Comparison of ENCODE assay signal across 25 cellular contexts in the genomic region with DNA sequence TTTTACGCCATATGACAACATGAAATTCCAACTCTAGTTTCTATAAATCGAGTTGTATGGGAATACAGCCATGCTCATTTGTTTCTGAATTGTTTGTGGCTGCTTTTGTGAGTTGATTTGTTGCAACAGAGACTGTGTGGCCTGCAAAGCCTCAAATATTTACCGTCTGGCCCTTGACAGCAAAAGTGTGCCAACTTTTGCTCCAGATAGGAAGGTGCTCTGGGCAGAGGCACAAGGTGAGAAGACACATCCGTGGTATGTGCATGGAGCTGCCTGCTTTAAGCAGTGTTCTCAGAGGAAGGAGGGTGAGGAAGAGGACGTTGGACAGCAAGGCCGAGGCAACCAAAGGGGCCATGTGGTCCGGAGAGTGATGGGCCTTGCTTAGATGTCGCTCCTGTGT. TPM values are rescaled to one million over a fixed set of nuclear protein-coding genes. Genes with fewer than 3 reads are reported as not detected.
"Had no signal": no experiment of that assay in that cellular context is flagged by ENCODE, and none has a peak within 500 bp of the region (broad histone marks: within the 10 kb centered on the region; RNA-seq: fewer than 3 reads in every experiment).

No MANE protein-coding gene starts in this region.

- H3K4me1 ChIP-seq: breast epithelium had no signal

- H3K4me1 Mint-ChIP-seq: activated CD4-positive, alpha-beta T cell treated with anti-CD3 and anti-CD28 coated beads, Interleukin-2, amount 10 ng/mL, durations not matched to agents 7 days and 5 days; activated CD8-positive, alpha-beta memory T cell treated with anti-CD3 and anti-CD28 coated beads, Interleukin-2, amount 10 ng/mL, durations not matched to agents 7 days and 5 days; activated naive CD4-positive, alpha-beta T cell treated with anti-CD3 and anti-CD28 coated beads, Interleukin-2, amount 50 U/mL, for 24 hours; natural killer cell had no signal

- ATAC-seq: activated CD8-positive, alpha-beta memory T cell treated with anti-CD3 and anti-CD28 coated beads, Interleukin-2, amount 10 ng/mL, durations not matched to agents 7 days and 5 days; activated CD8-positive, alpha-beta T cell treated with anti-CD3 and anti-CD28 coated beads for 36 hours; natural killer cell had no signal

- H3K4me3 ChIP-seq: breast epithelium, coronary artery, esophagus muscularis mucosa, sigmoid colon, smooth muscle cell, upper lobe of left lung had no signal

- H3K27ac Mint-ChIP-seq: activated CD4-positive, alpha-beta T cell treated with anti-CD3 and anti-CD28 coated beads, Interleukin-2, amount 10 ng/mL, durations not matched to agents 7 days and 5 days; activated CD8-positive, alpha-beta memory T cell treated with anti-CD3 and anti-CD28 coated beads, Interleukin-2, amount 10 ng/mL, durations not matched to agents 7 days and 5 days; activated CD8-positive, alpha-beta T cell treated with anti-CD3 and anti-CD28 coated beads for 36 hours; activated naive CD4-positive, alpha-beta T cell treated with anti-CD3 and anti-CD28 coated beads, Interleukin-2, amount 50 U/mL, for 24 hours; activated T-helper 1 cell treated with anti-CD3 and anti-CD28 coated beads, Interleukin-12 subunit alpha, Interleukin-12 subunit beta, Interleukin-2, Interleukin-4 antibody, amounts not matched to agents 30 ng/mL and 10 ng/mL and 1 ng/mL, durations not matched to agents 14 hours and 24 hours and 36 hours; mesothelial cell of epicardium; natural killer cell had no signal

- H3K4me2 ChIP-seq: smooth muscle cell had no signal

- H2AFZ ChIP-seq: parathyroid adenoma had no signal

- DNase-seq: activated CD4-positive, alpha-beta T cell treated with anti-CD3 and anti-CD28 coated beads, Interleukin-2, amount 10 ng/mL, durations not matched to agents 7 days and 5 days; activated CD4-positive, CD25-positive, alpha-beta regulatory T cell treated with anti-CD3 and anti-CD28 coated beads, Interleukin-2, amount 50 U/mL, for 72 hours; activated CD8-positive, alpha-beta memory T cell treated with anti-CD3 and anti-CD28 coated beads, Interleukin-2, amount 10 ng/mL, durations not matched to agents 7 days and 5 days; activated CD8-positive, alpha-beta T cell treated with anti-CD3 and anti-CD28 coated beads for 36 hours; activated gamma-delta T cell; activated T-cell treated with anti-CD3 and anti-CD28 coated beads for 4 hours; aorta; cerebellar nuclear complex; glutamatergic neuron; natural killer cell; sigmoid colon; stimulated activated CD4-positive, alpha-beta T cell treated with anti-CD3 and anti-CD28 coated beads, Interleukin-15, amount 100 ng/mL, for 24 hours; stimulated activated naive CD4-positive, alpha-beta T cell; T-helper 1 cell; WERI-Rb-1 had no signal

- H3K79me2 ChIP-seq: parathyroid adenoma had no signal

- H3K9ac ChIP-seq: parathyroid adenoma had no signal

- H3K9me3 Mint-ChIP-seq: activated CD4-positive, alpha-beta T cell treated with anti-CD3 and anti-CD28 coated beads, Interleukin-2, amount 10 ng/mL, durations not matched to agents 7 days and 5 days; activated CD8-positive, alpha-beta T cell treated with anti-CD3 and anti-CD28 coated beads for 36 hours; activated naive CD4-positive, alpha-beta T cell treated with anti-CD3 and anti-CD28 coated beads, Interleukin-2, amount 50 U/mL, for 24 hours; activated T-helper 1 cell treated with anti-CD3 and anti-CD28 coated beads, Interleukin-12 subunit alpha, Interleukin-12 subunit beta, Interleukin-2, Interleukin-4 antibody, amounts not matched to agents 30 ng/mL and 10 ng/mL and 1 ng/mL, durations not matched to agents 14 hours and 24 hours and 36 hours; mesothelial cell of epicardium; natural killer cell had no signal

- H3K9me3 ChIP-seq: breast epithelium, esophagus muscularis mucosa, sigmoid colon, upper lobe of left lung had no signal

- H3K27ac ChIP-seq: coronary artery, esophagus muscularis mucosa, parathyroid adenoma, upper lobe of left lung, WERI-Rb-1 had no signal

- H3K36me3 Mint-ChIP-seq: activated CD8-positive, alpha-beta memory T cell treated with anti-CD3 and anti-CD28 coated beads, Interleukin-2, amount 10 ng/mL, durations not matched to agents 7 days and 5 days; activated naive CD4-positive, alpha-beta T cell treated with anti-CD3 and anti-CD28 coated beads, Interleukin-2, amount 50 U/mL, for 24 hours; mesothelial cell of epicardium; natural killer cell had no signal

- H3K27me3 ChIP-seq: breast epithelium, esophagus muscularis mucosa, sigmoid colon, upper lobe of left lung had no signal

- H3K27me3 Mint-ChIP-seq: activated CD4-positive, alpha-beta T cell treated with anti-CD3 and anti-CD28 coated beads, Interleukin-2, amount 10 ng/mL, durations not matched to agents 7 days and 5 days; activated CD8-positive, alpha-beta memory T cell treated with anti-CD3 and anti-CD28 coated beads, Interleukin-2, amount 10 ng/mL, durations not matched to agents 7 days and 5 days; activated CD8-positive, alpha-beta T cell treated with anti-CD3 and anti-CD28 coated beads for 36 hours; activated naive CD4-positive, alpha-beta T cell treated with anti-CD3 and anti-CD28 coated beads, Interleukin-2, amount 50 U/mL, for 24 hours had no signal

- H3K36me3 ChIP-seq: breast epithelium, esophagus muscularis mucosa, sigmoid colon, upper lobe of left lung, WERI-Rb-1 had no signal

- H3K4me3 Mint-ChIP-seq: activated CD4-positive, alpha-beta T cell treated with anti-CD3 and anti-CD28 coated beads, Interleukin-2, amount 10 ng/mL, durations not matched to agents 7 days and 5 days; activated CD8-positive, alpha-beta memory T cell treated with anti-CD3 and anti-CD28 coated beads, Interleukin-2, amount 10 ng/mL, durations not matched to agents 7 days and 5 days; activated CD8-positive, alpha-beta T cell treated with anti-CD3 and anti-CD28 coated beads for 36 hours; activated naive CD4-positive, alpha-beta T cell treated with anti-CD3 and anti-CD28 coated beads, Interleukin-2, amount 50 U/mL, for 24 hours; activated T-helper 1 cell treated with anti-CD3 and anti-CD28 coated beads, Interleukin-12 subunit alpha, Interleukin-12 subunit beta, Interleukin-2, Interleukin-4 antibody, amounts not matched to agents 30 ng/mL and 10 ng/mL and 1 ng/mL, durations not matched to agents 14 hours and 24 hours and 36 hours; mesothelial cell of epicardium; natural killer cell had no signal

RNA-seq across cellular contexts. Expression of a gene that starts 57.4 kb away (rescaled TPM):
- total RNA-seq: activated CD4-positive, alpha-beta T cell treated with anti-CD3 and anti-CD28 coated beads, Interleukin-2, amount 10 ng/mL, durations not matched to agents 7 days and 5 days; activated CD8-positive, alpha-beta memory T cell treated with anti-CD3 and anti-CD28 coated beads, Interleukin-2, amount 10 ng/mL, durations not matched to agents 7 days and 5 days; activated CD8-positive, alpha-beta T cell treated with anti-CD3 and anti-CD28 coated beads for 36 hours; activated T-helper 1 cell treated with anti-CD3 and anti-CD28 coated beads, Interleukin-12 subunit alpha, Interleukin-12 subunit beta, Interleukin-2, Interleukin-4 antibody, amounts not matched to agents 30 ng/mL and 10 ng/mL and 1 ng/mL, durations not matched to agents 14 hours and 24 hours and 36 hours; aorta; esophagus muscularis mucosa; frontal cortex; mesothelial cell of epicardium; natural killer cell; smooth muscle cell had no signal
